In genomic region chr2:47344890-47345583, GRCh38 we compare ENCODE assay signal across 8 cellular contexts. TPM values are rescaled to one million over a fixed set of nuclear protein-coding genes. Genes with fewer than 3 reads are reported as not detected.
DNase-seq lines count a peak whose midpoint lies in the region; ATAC-seq and TF ChIP-seq lines count a peak whose summit lies in the region.

No MANE protein-coding gene starts in this region.

- in situ Hi-C loops in Caki2 (cut with HindIII; ENCODE audit: low pct_unique_long_range_greater_than_20kb, low sequenced_read_pairs) = no loop called here

- H3K27me3 ChIP-seq in left ventricle myocardium inferior (ENCODE audit: low read depth) = no peaks in the 10 kb centered on the region
- no peaks in the 10 kb centered on the region for H3K27me3 ChIP-seq in trophoblast cell (ENCODE audit: insufficient read depth, low read length)

- intact Hi-C loops in left ventricle myocardium inferior (cut with micrococcal nuclease) = no loop called here

- H3K23ac ChIP-seq in trophoblast cell (ENCODE audit: low read length) = no peak overlapping the region

- peak overlapping the region; percentile 67 for H2BK120ac ChIP-seq in trophoblast cell (ENCODE audit: insufficient read depth, low read length, poor library complexity)

- H4K91ac ChIP-seq in trophoblast cell (ENCODE audit: low read depth, low read length) = peak overlapping the region; percentile 86

- no peaks in the 10 kb centered on the region for H3K79me2 ChIP-seq in trophoblast cell (ENCODE audit: control insufficient read depth, insufficient read depth, low read length, poor library complexity)

- H3K18ac ChIP-seq in trophoblast cell (ENCODE audit: low read length) = peak overlapping the region; percentile 35

- peak overlapping the region; percentile 84 for H4K8ac ChIP-seq in trophoblast cell (ENCODE audit: low read depth, low read length)

- H3K79me1 ChIP-seq in trophoblast cell (ENCODE audit: low read length) = peaks cover 13% of the 10 kb centered on the region

- peak overlapping the region; percentile 89 for H2BK5ac ChIP-seq in trophoblast cell (ENCODE audit: low read depth, low read length, poor library complexity)

- peak overlapping the region; percentile 71 for H3K14ac ChIP-seq in trophoblast cell (ENCODE audit: low read length)

- H2BK12ac ChIP-seq in trophoblast cell (ENCODE audit: low read length) = no peak overlapping the region

- no peaks in the 10 kb centered on the region for H3K36me3 ChIP-seq in left ventricle myocardium inferior
- H3K36me3 ChIP-seq in trophoblast cell (ENCODE audit: control insufficient read depth in 1 of 2, insufficient read depth in 2 of 2, low read length in 2 of 2) = no peaks in the 10 kb centered on the region

- TF ChIP-seq CTCF in left ventricle myocardium inferior (IDR thresholded peaks at IDR 0.05; ENCODE audit: borderline replicate concordance) = peak; percentile 54

- H3K4ac ChIP-seq in trophoblast cell (ENCODE audit: low read depth, low read length) = peak overlapping the region; percentile 57

- H4K12ac ChIP-seq in trophoblast cell (ENCODE audit: low read depth, low read length) = peak overlapping the region; percentile 65

- no peak overlapping the region for H2AK5ac ChIP-seq in trophoblast cell (ENCODE audit: low read length)

- H3K4me1 ChIP-seq in left ventricle myocardium inferior (peaks cover 29% of the 10 kb centered on the region), trophoblast cell (ENCODE audit: control insufficient read depth in 1 of 2, insufficient read depth in 2 of 2, low read length in 2 of 2) (peaks cover 13 to 16% of the 10 kb centered on the region in 2 experiments)

- no peak for ATAC-seq in HG03045 (IDR thresholded peaks at IDR 0.05; ENCODE audit: unreplicated experiment)

- H3K9ac ChIP-seq in trophoblast cell (ENCODE audit: low read length) = peak overlapping the region; percentile 34

- H2AFZ ChIP-seq in trophoblast cell (ENCODE audit: insufficient read depth, low read length, poor library complexity) = peak overlapping the region; percentile 73

- H3K9me3 ChIP-seq in left ventricle myocardium inferior (replicated peaks) (no peaks in the 10 kb centered on the region), trophoblast cell (ENCODE audit: insufficient read depth, low read depth, low read length) (no peaks in the 10 kb centered on the region)

- DNase-seq in Caki2 (ENCODE audit: low read depth) (peak; percentile 99), NCI-H1694 treated with DMSO at 0.1 percent for 48 hours (lab: John Stamatoyannopoulos, UW) (peak; percentile 85), amygdala (lab: John Stamatoyannopoulos, UW) (peak in 54 of 56 donors; percentile 13 to 93 (median 79)), left ventricle myocardium inferior (peak; percentile 64), trophoblast cell (peak; percentile 50 to 55), T1000 (lab: John Stamatoyannopoulos, UW) (no peak)
- no peak for DNase-seq in activated T-cell treated with anti-CD3 and anti-CD28 coated beads, Interleukin-2, amount 50 U/mL, for 1 hour

- peak overlapping the region; percentile 85 for H3K27ac ChIP-seq in left ventricle myocardium inferior (replicated peaks)
- H3K27ac ChIP-seq in trophoblast cell (ENCODE audit: low read depth, low read length) = peak overlapping the region; percentile 74

- H3K4me3 ChIP-seq in left ventricle myocardium inferior = peak overlapping the region; percentile 60
- H3K4me3 ChIP-seq in trophoblast cell (ENCODE audit: low read depth, low read length) = no peak overlapping the region

- peak overlapping the region; percentile 67 for H3K4me2 ChIP-seq in trophoblast cell (ENCODE audit: low read length)

- no CpG with 5 or more reads among the region's 13 CpGs for WGBS in trophoblast cell (ENCODE audit: extremely low coverage, insufficient coverage, insufficient read length)

RNA-seq across cellular contexts. Expression of gene EPCAM, which starts 24.1 kb away (rescaled TPM):
- total RNA-seq in Caki2 (2014; rRNA removed; shearing (Covaris generic); ENCODE audit: low replicate concordance) = 0.61 and 2.3 TPM in 2 replicates
- not detected for total RNA-seq in left ventricle myocardium inferior
- 144 and 148 TPM in 2 replicates for polyA plus RNA-seq in trophoblast cell (2013)

RNA-seq across cellular contexts. Expression of gene MSH2, which starts 57.9 kb away (rescaled TPM):
- total RNA-seq in Caki2 (2014; rRNA removed; shearing (Covaris generic); ENCODE audit: low replicate concordance) = 29.9 and 34.3 TPM in 2 replicates
- total RNA-seq in left ventricle myocardium inferior = 14.8 TPM
- polyA plus RNA-seq in trophoblast cell (2013) = 21.9 and 23.8 TPM in 2 replicates

Comparison
In these comparisons a context has a peak if more than half of its experiments do, and no peak if none do; other contexts are left out.
1. DNase-seq: peak in Caki2 (single experiment), NCI-H1694 treated with DMSO at 0.1 percent for 48 hours (single experiment), amygdala (54 of 56), left ventricle myocardium inferior (single experiment) and trophoblast cell (2 of 2); none in T1000 (single experiment) and activated T-cell treated with anti-CD3 and anti-CD28 coated beads, Interleukin-2, amount 50 U/mL, for 1 hour (single experiment).